In the genomic region with DNA sequence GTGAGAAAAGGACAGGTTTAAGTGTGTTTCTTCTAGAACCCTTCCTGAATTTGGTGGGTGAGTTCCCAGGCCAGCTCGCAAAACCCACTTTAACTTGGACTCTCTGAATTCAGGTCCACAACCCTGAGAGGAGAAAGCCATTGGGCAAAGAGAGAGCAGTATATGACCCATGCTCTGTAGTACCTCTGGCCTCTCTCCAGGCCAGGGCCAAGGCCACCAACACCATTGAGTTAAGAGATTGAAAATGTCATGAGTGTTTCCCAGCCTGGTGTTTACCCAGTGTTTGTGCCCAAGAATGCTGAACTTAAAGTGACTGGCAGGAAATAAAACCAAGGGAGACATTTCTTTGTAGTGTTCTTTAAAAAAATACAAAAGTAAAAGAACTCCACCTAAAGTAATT, we compare ENCODE assay signal across 1 cellular context.
TF ChIP-seq lines count a peak whose summit lies in the region.

No MANE protein-coding gene starts in this region.

TF ChIP-seq in HepG2, 621 proteins besides CTCF, POLR2A, EP300 and RAD21 (continued from another document):
- TF ChIP-seq, protein P1, sequence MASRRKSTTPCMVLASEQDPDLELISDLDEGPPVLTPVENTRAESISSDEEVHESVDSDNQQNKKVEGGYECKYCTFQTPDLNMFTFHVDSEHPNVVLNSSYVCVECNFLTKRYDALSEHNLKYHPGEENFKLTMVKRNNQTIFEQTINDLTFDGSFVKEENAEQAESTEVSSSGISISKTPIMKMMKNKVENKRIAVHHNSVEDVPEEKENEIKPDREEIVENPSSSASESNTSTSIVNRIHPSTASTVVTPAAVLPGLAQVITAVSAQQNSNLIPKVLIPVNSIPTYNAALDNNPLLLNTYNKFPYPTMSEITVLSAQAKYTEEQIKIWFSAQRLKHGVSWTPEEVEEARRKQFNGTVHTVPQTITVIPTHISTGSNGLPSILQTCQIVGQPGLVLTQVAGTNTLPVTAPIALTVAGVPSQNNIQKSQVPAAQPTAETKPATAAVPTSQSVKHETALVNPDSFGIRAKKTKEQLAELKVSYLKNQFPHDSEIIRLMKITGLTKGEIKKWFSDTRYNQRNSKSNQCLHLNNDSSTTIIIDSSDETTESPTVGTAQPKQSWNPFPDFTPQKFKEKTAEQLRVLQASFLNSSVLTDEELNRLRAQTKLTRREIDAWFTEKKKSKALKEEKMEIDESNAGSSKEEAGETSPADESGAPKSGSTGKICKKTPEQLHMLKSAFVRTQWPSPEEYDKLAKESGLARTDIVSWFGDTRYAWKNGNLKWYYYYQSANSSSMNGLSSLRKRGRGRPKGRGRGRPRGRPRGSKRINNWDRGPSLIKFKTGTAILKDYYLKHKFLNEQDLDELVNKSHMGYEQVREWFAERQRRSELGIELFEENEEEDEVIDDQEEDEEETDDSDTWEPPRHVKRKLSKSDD (CRISPR knock-in tag; IDR thresholded peaks at IDR 0.05; ENCODE audit: low read depth): no peak
- TF ChIP-seq ATM (IDR thresholded peaks at IDR 0.05; ENCODE audit: borderline replicate concordance) (no peak), ELF3 (CRISPR knock-in tag; IDR thresholded peaks at IDR 0.05) (no peak), KDM4B (CRISPR knock-in tag; IDR thresholded peaks at IDR 0.05) (no peak), ZKSCAN8 (CRISPR knock-in tag; IDR thresholded peaks at IDR 0.05; ENCODE audit: borderline replicate concordance) (no peak), HNRNPL (IDR thresholded peaks at IDR 0.05; ENCODE audit: low read depth, low read length) (no peak), HOXA5 (CRISPR knock-in tag; IDR thresholded peaks at IDR 0.05) (no peak)
